9 cellular contexts compared by ENCODE assay signal in genomic region chr19:2053601-2054389, GRCh38. TPM values are rescaled to one million over a fixed set of nuclear protein-coding genes. Genes with fewer than 3 reads are reported as not detected.
DNase-seq lines count a peak whose midpoint lies in the region; ATAC-seq and TF ChIP-seq lines count a peak whose summit lies in the region.
"Had no signal": no experiment of that assay in that cellular context is flagged by ENCODE, and none has a peak within 500 bp of the region (broad histone marks: within the 10 kb centered on the region; RNA-seq: fewer than 3 reads in every experiment).

No MANE protein-coding gene starts in this region.

- peak overlapping the region; percentile 53 to 94 for H3K27ac ChIP-seq in right atrium auricular region
- no peak overlapping the region for H3K27ac ChIP-seq in mesendoderm (ENCODE audit: low read depth, low read length)
- H3K27ac ChIP-seq: SJSA1 had no signal

- no peak overlapping the region for H2BK120ac ChIP-seq in mesendoderm (ENCODE audit: low read depth, low read length)

- no peak overlapping the region for H3K4ac ChIP-seq in mesendoderm (ENCODE audit: low read depth, low read length)

- no peak overlapping the region for H3K56ac ChIP-seq in mesendoderm (ENCODE audit: low read length)

- H4K5ac ChIP-seq in mesendoderm (ENCODE audit: low read length) = no peak overlapping the region

- H2BK15ac ChIP-seq in mesendoderm (replicated peaks; ENCODE audit: low read depth) = no peak overlapping the region

- DNase-seq in H7 (peak; percentile 23), right atrium auricular region (ENCODE audit: low spot score) (peak; percentile 82), mesendoderm (no peak)
- DNase-seq in activated CD4-positive, alpha-beta memory T cell treated with anti-CD3 and anti-CD28 coated beads for 36 hours = no peak
- DNase-seq in stimulated activated effector memory CD8-positive, alpha-beta T cell treated with anti-CD3 and anti-CD28 coated beads, Interleukin-12 subunit alpha, Interleukin-12 subunit beta, amount 100 ng/mL, for 72 hours (ENCODE audit: low spot score in 2 of 2) = no peak
- DNase-seq: activated T-cell treated with anti-CD3 and anti-CD28 coated beads, Interleukin-2, amount 50 U/mL, for 1 hour had no signal

- H3K4me3 ChIP-seq in H7 (ENCODE audit: insufficient read depth, low read depth, low read length) = no peak overlapping the region
- no peak overlapping the region for H3K4me3 ChIP-seq in right atrium auricular region
- no peak overlapping the region for H3K4me3 ChIP-seq in mesendoderm (ENCODE audit: low read length)
- H3K4me3 ChIP-seq: SJSA1 had no signal

- no peak for TF ChIP-seq CTCF in right atrium auricular region (IDR thresholded peaks at IDR 0.05)

- ATAC-seq in stimulated activated effector memory CD8-positive, alpha-beta T cell treated with anti-CD3 and anti-CD28 coated beads, Interleukin-12 subunit alpha, Interleukin-12 subunit beta, amount 100 ng/mL, for 72 hours = no peak
- no peak for ATAC-seq in HG02678 (IDR thresholded peaks at IDR 0.05; ENCODE audit: unreplicated experiment)
- no peak for ATAC-seq in HG03521 (IDR thresholded peaks at IDR 0.05; ENCODE audit: unreplicated experiment)

- H3K18ac ChIP-seq in mesendoderm (ENCODE audit: low read length) = no peak overlapping the region

- POLR2A ChIA-PET in activated CD4-positive, alpha-beta memory T cell treated with anti-CD3 and anti-CD28 coated beads for 36 hours (lab: Charles Lee) = interaction anchor here (1.4 to 2.8 kb wide), 2 partner anchors 11 to 12 kb away, joined by 3 to 26 read pairs; no protein-coding TSS in a partner anchor

- H4K8ac ChIP-seq in mesendoderm (ENCODE audit: low read depth, low read length) = no peak overlapping the region

- no peaks in the 10 kb centered on the region for H3K27me3 ChIP-seq in H7 (ENCODE audit: control insufficient read depth, insufficient read depth, low read length)
- no peaks in the 10 kb centered on the region for H3K27me3 ChIP-seq in right atrium auricular region
- H3K27me3 ChIP-seq in mesendoderm (ENCODE audit: insufficient read depth, low read length, poor library complexity) = no peaks in the 10 kb centered on the region
- H3K27me3 ChIP-seq: SJSA1 had no signal

- CTCF ChIA-PET in activated CD4-positive, alpha-beta memory T cell treated with anti-CD3 and anti-CD28 coated beads for 36 hours (lab: Charles Lee) = interaction anchor here (0.7 to 1.5 kb wide), 2 partner anchors 16 to 460 kb away, joined by 3 to 4 read pairs; no protein-coding TSS in a partner anchor

- intact Hi-C loops in activated CD4-positive, alpha-beta memory T cell treated with anti-CD3 and anti-CD28 coated beads for 36 hours (cut with micrococcal nuclease) = no loop called here

- no peaks in the 10 kb centered on the region for H3K9me3 ChIP-seq in right atrium auricular region
- H3K9me3 ChIP-seq: SJSA1 had no signal

- no peak overlapping the region for H2AK5ac ChIP-seq in mesendoderm (ENCODE audit: low read length)

- H3K4me1 Mint-ChIP-seq in activated CD4-positive, alpha-beta memory T cell treated with anti-CD3 and anti-CD28 coated beads for 36 hours (ENCODE audit: low read depth) = peaks cover 40% of the 10 kb centered on the region
- H3K4me1 Mint-ChIP-seq in stimulated activated effector memory CD8-positive, alpha-beta T cell treated with anti-CD3 and anti-CD28 coated beads, Interleukin-12 subunit alpha, Interleukin-12 subunit beta, amount 100 ng/mL, for 72 hours = peaks cover 59% of the 10 kb centered on the region

- H3K27ac Mint-ChIP-seq in activated CD4-positive, alpha-beta memory T cell treated with anti-CD3 and anti-CD28 coated beads for 36 hours = peak overlapping the region; percentile 92
- peak overlapping the region; percentile 94 for H3K27ac Mint-ChIP-seq in stimulated activated effector memory CD8-positive, alpha-beta T cell treated with anti-CD3 and anti-CD28 coated beads, Interleukin-12 subunit alpha, Interleukin-12 subunit beta, amount 100 ng/mL, for 72 hours

- H3K23ac ChIP-seq in mesendoderm (ENCODE audit: low read length) = no peak overlapping the region

- H3K9me3 Mint-ChIP-seq in activated CD4-positive, alpha-beta memory T cell treated with anti-CD3 and anti-CD28 coated beads for 36 hours = no peaks in the 10 kb centered on the region
- no peaks in the 10 kb centered on the region for H3K9me3 Mint-ChIP-seq in stimulated activated effector memory CD8-positive, alpha-beta T cell treated with anti-CD3 and anti-CD28 coated beads, Interleukin-12 subunit alpha, Interleukin-12 subunit beta, amount 100 ng/mL, for 72 hours

- WGBS in mesendoderm (ENCODE audit: extremely low coverage, insufficient coverage, low lambda C conversion rate) = no CpG with 5 or more reads among the region's 24 CpGs

- no peak overlapping the region for H2BK5ac ChIP-seq in mesendoderm (ENCODE audit: low read length)

- no peaks in the 10 kb centered on the region for H3K27me3 Mint-ChIP-seq in activated CD4-positive, alpha-beta memory T cell treated with anti-CD3 and anti-CD28 coated beads for 36 hours

- H3K36me3 ChIP-seq in H7 (replicated peaks; ENCODE audit: control insufficient read depth, insufficient read depth, low read length) = no peaks in the 10 kb centered on the region; the same call in 1 of the 2 replicates
- no peaks in the 10 kb centered on the region for H3K36me3 ChIP-seq in right atrium auricular region
- H3K36me3 ChIP-seq in mesendoderm (ENCODE audit: control insufficient read depth, insufficient read depth, low read length) = no peaks in the 10 kb centered on the region

- H3K79me1 ChIP-seq in mesendoderm (ENCODE audit: low read length) = peaks cover 10% of the 10 kb centered on the region

- H3K4me2 ChIP-seq in mesendoderm (ENCODE audit: low read length) = no peak overlapping the region

- H3K4me1 ChIP-seq in right atrium auricular region (peaks cover 0 to 73% of the 10 kb centered on the region in 2 donors), mesendoderm (ENCODE audit: control insufficient read depth, low read depth, low read length) (peaks cover 4% of the 10 kb centered on the region)

- peaks cover 7% of the 10 kb centered on the region for H3K36me3 Mint-ChIP-seq in activated CD4-positive, alpha-beta memory T cell treated with anti-CD3 and anti-CD28 coated beads for 36 hours
- peaks cover 37% of the 10 kb centered on the region for H3K36me3 Mint-ChIP-seq in stimulated activated effector memory CD8-positive, alpha-beta T cell treated with anti-CD3 and anti-CD28 coated beads, Interleukin-12 subunit alpha, Interleukin-12 subunit beta, amount 100 ng/mL, for 72 hours

- peaks cover 16% of the 10 kb centered on the region for H3K79me2 ChIP-seq in mesendoderm (ENCODE audit: control insufficient read depth, insufficient read depth, low read length)

- no peak overlapping the region for H3K4me3 Mint-ChIP-seq in activated CD4-positive, alpha-beta memory T cell treated with anti-CD3 and anti-CD28 coated beads for 36 hours
- H3K4me3 Mint-ChIP-seq in stimulated activated effector memory CD8-positive, alpha-beta T cell treated with anti-CD3 and anti-CD28 coated beads, Interleukin-12 subunit alpha, Interleukin-12 subunit beta, amount 100 ng/mL, for 72 hours = peak overlapping the region; percentile 78

- no peak overlapping the region for H3K9ac ChIP-seq in mesendoderm (ENCODE audit: low read length)

RNA-seq across cellular contexts. Expression of gene MKNK2, which starts 2.8 kb away (rescaled TPM):
- 130 and 135 TPM in 2 replicates for total RNA-seq in H7 (2014; rRNA removed; shearing (Covaris generic))
- total RNA-seq in activated CD4-positive, alpha-beta memory T cell treated with anti-CD3 and anti-CD28 coated beads for 36 hours = 100 to 1,000 TPM; 143 to 157 TPM
- 100 to 1,000 TPM in 1 of 2 donors, 10 to 100 TPM in 1; 90.3 to 107 TPM for total RNA-seq in right atrium auricular region
- 98.2 TPM for polyA plus RNA-seq in mesendoderm (2013, experiment 1 of 2)
- polyA plus RNA-seq in mesendoderm (2013, experiment 2 of 2) = 97.3 TPM

RNA-seq across cellular contexts. Expression of gene BTBD2, which starts 38.3 kb away (rescaled TPM):
- 126 and 129 TPM in 2 replicates for total RNA-seq in H7 (2014; rRNA removed; shearing (Covaris generic))
- total RNA-seq in activated CD4-positive, alpha-beta memory T cell treated with anti-CD3 and anti-CD28 coated beads for 36 hours = 10 to 100 TPM; 37.3 to 42.9 TPM
- total RNA-seq in right atrium auricular region = 10 to 100 TPM; 54.8 to 55.9 TPM
- polyA plus RNA-seq in mesendoderm (2013, experiment 1 of 2) = 46.2 TPM
- 41.1 TPM for polyA plus RNA-seq in mesendoderm (2013, experiment 2 of 2)

RNA-seq across cellular contexts. Expression of gene MOB3A, which starts 42.3 kb away (rescaled TPM):
- total RNA-seq in H7 (2014; rRNA removed; shearing (Covaris generic)) = 7.7 and 8.9 TPM in 2 replicates
- total RNA-seq in activated CD4-positive, alpha-beta memory T cell treated with anti-CD3 and anti-CD28 coated beads for 36 hours = 100 to 1,000 TPM; 117 to 122 TPM
- 10 to 100 TPM; 19.7 to 29.4 TPM for total RNA-seq in right atrium auricular region
- 5.7 TPM for polyA plus RNA-seq in mesendoderm (2013, experiment 1 of 2)
- polyA plus RNA-seq in mesendoderm (2013, experiment 2 of 2) = 6.3 TPM

RNA-seq across cellular contexts. Expression of gene IZUMO4, which starts 42.9 kb away (rescaled TPM):
- 0.80 and 0.81 TPM in 2 replicates for total RNA-seq in H7 (2014; rRNA removed; shearing (Covaris generic))
- total RNA-seq in activated CD4-positive, alpha-beta memory T cell treated with anti-CD3 and anti-CD28 coated beads for 36 hours = 10 to 100 TPM; 14.2 to 16.4 TPM
- 1 to 10 TPM in 1 of 2 donors, under 1 TPM in 1; 0.67 to 1.4 TPM for total RNA-seq in right atrium auricular region
- polyA plus RNA-seq in mesendoderm (2013, experiment 1 of 2) = 0.48 TPM
- polyA plus RNA-seq in mesendoderm (2013, experiment 2 of 2) = 0.36 TPM

Comparison
In these comparisons a context has a peak if more than half of its experiments do, and no peak if none do; other contexts are left out.
1. DNase-seq: peak in H7 (single experiment) and right atrium auricular region (single experiment); none in activated CD4-positive, alpha-beta memory T cell treated with anti-CD3 and anti-CD28 coated beads for 36 hours (single experiment), stimulated activated effector memory CD8-positive, alpha-beta T cell treated with anti-CD3 and anti-CD28 coated beads, Interleukin-12 subunit alpha, Interleukin-12 subunit beta, amount 100 ng/mL, for 72 hours (0 of 2) and mesendoderm (single experiment).